Comparison of ENCODE assay signal across 15 cellular contexts in genomic region chr20:59195316-59195993, GRCh38. TPM values are rescaled to one million over a fixed set of nuclear protein-coding genes. Genes with fewer than 3 reads are reported as not detected.
DNase-seq lines count a peak whose midpoint lies in the region; ATAC-seq and TF ChIP-seq lines count a peak whose summit lies in the region.
"Had no signal": no experiment of that assay in that cellular context is flagged by ENCODE, and none has a peak within 500 bp of the region (broad histone marks: within the 10 kb centered on the region; RNA-seq: fewer than 3 reads in every experiment).

No MANE protein-coding gene starts in this region.

- TF ChIP-seq POLR2A in breast epithelium (IDR thresholded peaks at IDR 0.05) = no peak

- ATAC-seq in activated naive CD4-positive, alpha-beta T cell treated with anti-CD3 and anti-CD28 coated beads, Interleukin-2, amount 50 U/mL, for 72 hours = no peak
- no peak for ATAC-seq in T-helper 17 cell
- ATAC-seq: HCT116 had no signal

- peaks cover 4% of the 10 kb centered on the region for H3K36me3 ChIP-seq in breast epithelium

- H3K9me3 ChIP-seq in T-helper 17 cell (ENCODE audit: control insufficient read depth, low read length, poor library complexity, severe bottlenecking) (no peaks in the 10 kb centered on the region), breast epithelium (peaks cover 0 to 8% of the 10 kb centered on the region in 2 donors)

- peaks cover 2% of the 10 kb centered on the region for H3K4me1 Mint-ChIP-seq in T-helper 17 cell
- H3K4me1 Mint-ChIP-seq in immature natural killer cell = peaks cover 4 to 15% of the 10 kb centered on the region in 2 donors
- peaks cover 8% of the 10 kb centered on the region for H3K4me1 Mint-ChIP-seq in type B pancreatic cell (ENCODE audit: unreplicated experiment)

- DNase-seq in activated naive CD4-positive, alpha-beta T cell treated with anti-CD3 and anti-CD28 coated beads, Interleukin-2, amount 50 U/mL, for 72 hours (ENCODE audit: low spot score in 2 of 2) = no peak
- no peak for DNase-seq in activated naive CD4-positive, alpha-beta T cell treated with anti-CD3 and anti-CD28 coated beads, Interleukin-2, amount 50 U/mL, for 16 hours
- DNase-seq in T-helper 17 cell = no peak
- DNase-seq in immature natural killer cell = no peak
- DNase-seq in type B pancreatic cell (ENCODE audit: extremely low spot score, unreplicated experiment) = peak; percentile 47
- DNase-seq in breast epithelium (ENCODE audit: low spot score in 2 of 2) = no peak
- DNase-seq in NCI-H1417 (lab: John Stamatoyannopoulos, UW) = no peak
- DNase-seq: CD4-positive, alpha-beta T cell; GF-D8; GM23248; KBM-7; NCI-H146; NCI-H69 had no signal

- H3K27ac ChIP-seq in breast epithelium = no peak overlapping the region
- H3K27ac ChIP-seq: GM23248 had no signal

- TF ChIP-seq CTCF in type B pancreatic cell (conservative IDR thresholded peaks at IDR 0.05) = no peak
- TF ChIP-seq CTCF in breast epithelium (IDR thresholded peaks at IDR 0.05) = no peak

- H3K27me3 Mint-ChIP-seq in T-helper 17 cell = no peaks in the 10 kb centered on the region
- peaks cover 0 to 1% (median 0%) of the 10 kb centered on the region in 3 donors for H3K27me3 Mint-ChIP-seq in immature natural killer cell (ENCODE audit: low read depth in 3 of 3)
- H3K27me3 Mint-ChIP-seq in type B pancreatic cell = no peaks in the 10 kb centered on the region
- H3K27me3 Mint-ChIP-seq: CD4-positive, alpha-beta T cell had no signal

- no peaks in the 10 kb centered on the region for H3K4me1 ChIP-seq in breast epithelium

- H3K27me3 ChIP-seq in breast epithelium = peaks cover 0 to 29% of the 10 kb centered on the region in 2 donors

- H3K36me3 Mint-ChIP-seq in activated naive CD4-positive, alpha-beta T cell treated with anti-CD3 and anti-CD28 coated beads, Interleukin-2, amount 50 U/mL, for 72 hours = peaks cover 2 to 12% of the 10 kb centered on the region in 2 donors
- H3K36me3 Mint-ChIP-seq in T-helper 17 cell (ENCODE audit: low read depth) (peaks cover 8% of the 10 kb centered on the region), immature natural killer cell (peaks cover 27 to 52% (median 35%) of the 10 kb centered on the region in 3 donors), type B pancreatic cell (no peaks in the 10 kb centered on the region)

- no peak overlapping the region for H3K4me3 Mint-ChIP-seq in T-helper 17 cell
- no peak overlapping the region for H3K4me3 Mint-ChIP-seq in immature natural killer cell
- no peak overlapping the region for H3K4me3 Mint-ChIP-seq in type B pancreatic cell
- H3K4me3 Mint-ChIP-seq: CD4-positive, alpha-beta T cell had no signal

- H3K27ac Mint-ChIP-seq in activated naive CD4-positive, alpha-beta T cell treated with anti-CD3 and anti-CD28 coated beads, Interleukin-2, amount 50 U/mL, for 72 hours = peak overlapping the region; percentile 29 to 61
- H3K27ac Mint-ChIP-seq in T-helper 17 cell (peak overlapping the region; percentile 88), immature natural killer cell (peak overlapping the region; percentile 24 to 81 (median 69)), type B pancreatic cell (no peak overlapping the region)
- H3K27ac Mint-ChIP-seq: CD4-positive, alpha-beta T cell had no signal

- H3K4me3 ChIP-seq in breast epithelium = no peak overlapping the region
- H3K4me3 ChIP-seq: GM23248 had no signal

- peaks cover 0 to 6% of the 10 kb centered on the region in 2 donors for H3K9me3 Mint-ChIP-seq in activated naive CD4-positive, alpha-beta T cell treated with anti-CD3 and anti-CD28 coated beads, Interleukin-2, amount 50 U/mL, for 72 hours
- H3K9me3 Mint-ChIP-seq in immature natural killer cell = peaks cover 0 to 11% (median 2%) of the 10 kb centered on the region in 6 donors
- H3K9me3 Mint-ChIP-seq in type B pancreatic cell = peaks cover 4% of the 10 kb centered on the region

- intact Hi-C loops in breast epithelium (cut with DNase I; ENCODE audit: low total_unique reads) = no loop called here

RNA-seq across cellular contexts. Expression of gene ZNF831, which starts 31.8 kb away (rescaled TPM):
- 10 to 100 TPM in 1 of 2 donors, 1 to 10 TPM in 1; 6.6 to 12.7 TPM for total RNA-seq in activated naive CD4-positive, alpha-beta T cell treated with anti-CD3 and anti-CD28 coated beads, Interleukin-2, amount 50 U/mL, for 72 hours
- total RNA-seq in T-helper 17 cell (10 to 100 TPM; 37.8 to 42.0 TPM), type B pancreatic cell (ENCODE audit: low replicate concordance) (not detected in 2 replicates), breast epithelium (1 to 10 TPM in 2 of 3 donors, under 1 TPM in 1; 0.48 to 1.6 (median 1.2) TPM)
- polyA plus RNA-seq in immature natural killer cell = 1 to 10 TPM in 2 of 3 donors, under 1 TPM in 1; 0.59 to 8.4 (median 2.0) TPM
- total RNA-seq: A673, GM23248 had no signal
- polyA plus RNA-seq: GM23248 had no signal
